Comparison of ENCODE assay signal across 37 cellular contexts in genomic region chr5:39315995-39316394, GRCh38. TPM values are rescaled to one million over a fixed set of nuclear protein-coding genes. Genes with fewer than 3 reads are reported as not detected.
"Had no signal": no experiment of that assay in that cellular context is flagged by ENCODE, and none has a peak within 500 bp of the region (broad histone marks: within the 10 kb centered on the region; RNA-seq: fewer than 3 reads in every experiment).

No MANE protein-coding gene starts in this region.

- H3K9me3 ChIP-seq: adrenal gland, body of pancreas had no signal

- FAIRE-seq: astrocyte, colon, TTC549 had no signal

- H3K27ac ChIP-seq: adrenal gland, body of pancreas, brain microvascular endothelial cell, breast epithelium, VCaP had no signal

- ATAC-seq: activated CD8-positive, alpha-beta T cell treated with anti-CD3 and anti-CD28 coated beads for 36 hours; activated naive CD4-positive, alpha-beta T cell treated with anti-CD3 and anti-CD28 coated beads, Interleukin-2, amount 50 U/mL, for 72 hours; activated T-cell treated with anti-CD3 and anti-CD28 coated beads, Interleukin-2, amount 50 U/mL, for 4 hours; activated T-cell treated with anti-CD3 and anti-CD28 coated beads, Interleukin-2, amount 50 U/mL, for 72 hours; activated T-helper 17 cell treated with anti-CD3 and anti-CD28 coated beads, Interleukin-2, amount 50 U/mL, for 72 hours; body of pancreas had no signal

- DNase-seq: activated B cell treated with CpG ODN at 0.5 μM for 24 hours; activated CD4-positive, alpha-beta memory T cell treated with anti-CD3 and anti-CD28 coated beads for 36 hours; activated CD4-positive, alpha-beta T cell treated with anti-CD3 and anti-CD28 coated beads for 4 hours; activated CD4-positive, alpha-beta T cell treated with anti-CD3 and anti-CD28 coated beads, Interleukin-2, amount 10 ng/mL, durations not matched to agents 24 days and 14 days; activated CD4-positive, alpha-beta T cell treated with anti-CD3 and anti-CD28 coated beads, Interleukin-2, amount 50 U/mL, for 1 hour; activated CD4-positive, alpha-beta T cell treated with anti-CD3 and anti-CD28 coated beads, Interleukin-2, amount 50 U/mL, for 4 hours; activated CD4-positive, CD25-positive, alpha-beta regulatory T cell treated with anti-CD3 and anti-CD28 coated beads, Interleukin-2, amount 50 U/mL, for 72 hours; activated CD8-positive, alpha-beta memory T cell treated with anti-CD3 and anti-CD28 coated beads, Interleukin-2, amount 50 U/mL, for 4 hours; activated CD8-positive, alpha-beta T cell treated with anti-CD3 and anti-CD28 coated beads for 36 hours; activated effector memory CD4-positive, alpha-beta T cell treated with anti-CD3 and anti-CD28 coated beads, Interleukin-2, amount 50 U/mL, for 16 hours; activated gamma-delta T cell treated with Interleukin-2 at 50 U/mL for 16 hours; activated naive CD4-positive, alpha-beta T cell; activated naive CD4-positive, alpha-beta T cell treated with anti-CD3 and anti-CD28 coated beads for 36 hours; activated naive CD4-positive, alpha-beta T cell treated with anti-CD3 and anti-CD28 coated beads, Interleukin-2, amount 50 U/mL, for 16 hours; activated naive CD8-positive, alpha-beta T cell treated with anti-CD3 and anti-CD28 coated beads for 36 hours; activated T-cell treated with anti-CD3 and anti-CD28 coated beads for 4 hours; activated T-cell treated with anti-CD3 and anti-CD28 coated beads, Interleukin-2, amount 50 U/mL, for 1 hour; activated T-cell treated with anti-CD3 and anti-CD28 coated beads, Interleukin-2, amount 50 U/mL, for 4 hours; activated T-cell treated with anti-CD3 and anti-CD28 coated beads, Interleukin-2, amount 50 U/mL, for 72 hours; adrenal gland; amniotic stem cell; aorta; body of pancreas; brain microvascular endothelial cell; central memory CD4-positive, alpha-beta T cell; T-helper 9 cell had no signal

- H3K4me1 ChIP-seq: adrenal gland, body of pancreas, breast epithelium had no signal

- H3K4me3 ChIP-seq: adrenal gland, body of pancreas, breast epithelium had no signal

- H3K36me3 ChIP-seq: adrenal gland, brain microvascular endothelial cell, breast epithelium had no signal

- H3K27me3 ChIP-seq: adrenal gland, body of pancreas, brain microvascular endothelial cell, breast epithelium had no signal

RNA-seq across cellular contexts. Expression of gene C9, which starts 48.3 kb away (rescaled TPM):
- total RNA-seq: activated B cell treated with CpG ODN at 0.5 μM for 24 hours; activated CD4-positive, alpha-beta memory T cell treated with anti-CD3 and anti-CD28 coated beads for 36 hours; activated CD4-positive, alpha-beta T cell treated with anti-CD3 and anti-CD28 coated beads, Interleukin-2, amount 10 ng/mL, durations not matched to agents 24 days and 14 days; activated CD8-positive, alpha-beta memory T cell treated with anti-CD3 and anti-CD28 coated beads for 36 hours; activated CD8-positive, alpha-beta T cell treated with anti-CD3 and anti-CD28 coated beads for 36 hours; activated naive CD4-positive, alpha-beta T cell treated with anti-CD3 and anti-CD28 coated beads for 36 hours; activated naive CD4-positive, alpha-beta T cell treated with anti-CD3 and anti-CD28 coated beads, Interleukin-2, amount 50 U/mL, for 72 hours; activated naive CD8-positive, alpha-beta T cell treated with anti-CD3 and anti-CD28 coated beads for 36 hours; activated T-cell treated with anti-CD3 and anti-CD28 coated beads, Interleukin-2, amount 50 U/mL, for 72 hours; activated T-helper 1 cell treated with anti-CD3 and anti-CD28 coated beads, Interleukin-12 subunit alpha, Interleukin-12 subunit beta, Interleukin-2, Interleukin-4 antibody, amounts not matched to agents 30 ng/mL and 10 ng/mL and 1 ng/mL, durations not matched to agents 14 hours and 24 hours and 36 hours; activated T-helper 17 cell treated with anti-CD3 and anti-CD28 coated beads, Interleukin-2, amount 50 U/mL, for 72 hours; body of pancreas; cardiac septum; cerebellum had no signal
